Comparison of ENCODE assay signal across 8 cellular contexts in genomic region chr22:38176170-38176741, GRCh38. TPM values are rescaled to one million over a fixed set of nuclear protein-coding genes. Genes with fewer than 3 reads are reported as not detected.
DNase-seq lines count a peak whose midpoint lies in the region; ATAC-seq and TF ChIP-seq lines count a peak whose summit lies in the region.

No MANE protein-coding gene starts in this region.

- POLR2A ChIA-PET in HEK293T (lab: Yijun Ruan, JAX) = no interaction called here

- peak overlapping the region; percentile 45 to 78 (median 67) for H3K27ac ChIP-seq in spleen

- CTCF ChIA-PET in HEK293T (lab: Yijun Ruan, JAX) = no interaction called here

- ATAC-seq in Right ventricle myocardium superior (ENCODE audit: poor library complexity) = peak; percentile 70

- peak overlapping the region; percentile 93 for H3K27ac Mint-ChIP-seq in HFFc6

- no peaks in the 10 kb centered on the region for H3K27me3 ChIP-seq in spleen (replicated peaks in 1 of 7)

- peaks cover 3% of the 10 kb centered on the region for H3K27me3 Mint-ChIP-seq in HFFc6 (ENCODE audit: insufficient read depth)

- peaks cover 31 to 82% (median 59%) of the 10 kb centered on the region in 6 donors for H3K4me1 ChIP-seq in spleen

- 15 to 39% (median 28%) methylated on average over 5 to 14 of the region's 14 CpGs for WGBS in spleen, 5 donors

- H3K36me3 ChIP-seq in spleen = no peaks in the 10 kb centered on the region

- DNase-seq in AG10803 (ENCODE audit: low read depth) (peak; percentile 95), HFFc6 (peak; percentile 92), Right ventricle myocardium superior (peak; percentile 87), spleen (peak; percentile 87), NCI-H526 treated with DMSO at 0.1 percent for 48 hours (lab: John Stamatoyannopoulos, UW) (no peak), NCI-H2107 treated with DMSO at 0.1 percent for 48 hours (lab: John Stamatoyannopoulos, UW; ENCODE audit: unreplicated experiment) (no peak), HEK293T (ENCODE audit: extremely low spot score) (no peak)
- peak; percentile 18 for DNase-seq in activated T-helper 9 cell treated with anti-CD3 and anti-CD28 coated beads, Interleukin-2, amount 50 U/mL, for 16 hours (ENCODE audit: low read depth)

- peak overlapping the region; percentile 30; the same call in 1 of the 2 replicates for H3K4me3 Mint-ChIP-seq in HFFc6

- TF ChIP-seq CTCF in AG10803 (conservative IDR thresholded peaks at IDR 0.05; ENCODE audit: low read length) = no peak
- 0 out of 2 replicates have a peak, but pooled peaks have one; percentile 8 for TF ChIP-seq CTCF in HFFc6 (IDR thresholded peaks at IDR 0.05)
- TF ChIP-seq CTCF in spleen (IDR thresholded peaks at IDR 0.05 in 8 of 11, conservative IDR thresholded peaks at IDR 0.05 in 3 of 11) = no peak

- TF ChIP-seq POLR2A in spleen (IDR thresholded peaks at IDR 0.05) = no peak

- H3K36me3 Mint-ChIP-seq in HFFc6 (ENCODE audit: low read depth) = no peaks in the 10 kb centered on the region

- H3K4me1 Mint-ChIP-seq in HFFc6 (ENCODE audit: low read depth) = peaks cover 76% of the 10 kb centered on the region

- no peak overlapping the region for H3K4me3 ChIP-seq in AG10803 (ENCODE audit: low read length)
- no peak overlapping the region for H3K4me3 ChIP-seq in spleen

- intact Hi-C loops in Right ventricle myocardium superior (cut with DNase I) (no loop called here), spleen (cut with DNase I; ENCODE audit: low total_unique reads) (no loop called here)

- H3K9me3 ChIP-seq in spleen = no peaks in the 10 kb centered on the region

- H3K9me3 Mint-ChIP-seq in HFFc6 = no peaks in the 10 kb centered on the region

TF ChIP-seq in HEK293T, 16 proteins besides CTCF, POLR2A, EP300 and RAD21:
- TF ChIP-seq ELF4 (IDR thresholded peaks at IDR 0.05) = no peak
- TF ChIP-seq HDGF (IDR thresholded peaks at IDR 0.05; ENCODE audit: borderline replicate concordance) = no peak
- no peak for TF ChIP-seq FOXA1 (IDR thresholded peaks at IDR 0.05)
- TF ChIP-seq TARDBP (IDR thresholded peaks at IDR 0.05) = no peak
- TF ChIP-seq ZNF384 (IDR thresholded peaks at IDR 0.05) = no peak
- no peak for TF ChIP-seq SUZ12 (IDR thresholded peaks at IDR 0.05)
- TF ChIP-seq SP1 (IDR thresholded peaks at IDR 0.05) = no peak
- no peak for TF ChIP-seq NFRKB (IDR thresholded peaks at IDR 0.05)
- TF ChIP-seq L3MBTL2 (conservative IDR thresholded peaks at IDR 0.05) = no peak
- TF ChIP-seq ARNT (IDR thresholded peaks at IDR 0.05) = no peak
- TF ChIP-seq CTBP1 (IDR thresholded peaks at IDR 0.05; ENCODE audit: borderline replicate concordance) = no peak
- TF ChIP-seq PKNOX1 (IDR thresholded peaks at IDR 0.05) = no peak
- no peak for TF ChIP-seq BHLHE40 (IDR thresholded peaks at IDR 0.05; ENCODE audit: borderline replicate concordance)
- no peak for TF ChIP-seq LEF1 (IDR thresholded peaks at IDR 0.05; ENCODE audit: borderline replicate concordance)
- no peak for TF ChIP-seq FOXM1 (IDR thresholded peaks at IDR 0.05; ENCODE audit: borderline replicate concordance)
- TF ChIP-seq FOXK2 (IDR thresholded peaks at IDR 0.05) = no peak

RNA-seq across cellular contexts. Expression of gene PLA2G6, which starts 5.4 kb away (rescaled TPM):
- 1 to 10 TPM; 4.1 to 6.6 (median 5.3) TPM for total RNA-seq in HFFc6 (2021; fragmentation: NEBNext Ultra II Directional; extraction: Animal tissue kit (Norgen Biotek cat#: 25700))
- 12.0 TPM for total RNA-seq in Right ventricle myocardium superior
- 10 to 100 TPM; 33.8 to 60.9 (median 56.4) TPM for total RNA-seq in spleen
- 10 to 100 TPM; 18.1 to 39.6 (median 27.0) TPM for polyA plus RNA-seq in spleen

RNA-seq across cellular contexts. Expression of gene MAFF, which starts 25.5 kb away (rescaled TPM):
- 10 to 100 TPM; 17.2 to 24.1 (median 22.8) TPM for total RNA-seq in HFFc6 (2021; fragmentation: NEBNext Ultra II Directional; extraction: Animal tissue kit (Norgen Biotek cat#: 25700))
- total RNA-seq in Right ventricle myocardium superior (4.2 TPM), spleen (10 to 100 TPM in 3 of 7 donors, 1 to 10 TPM in 4; 6.7 to 32.4 (median 9.0) TPM)
- 10 to 100 TPM in 1 of 3 donors, 1 to 10 TPM in 2; 2.1 to 11.5 (median 3.7) TPM for polyA plus RNA-seq in spleen

Comparison
In these comparisons a context has a peak if more than half of its experiments do, and no peak if none do; other contexts are left out.
1. DNase-seq: peak in AG10803 (single experiment), HFFc6 (single experiment), activated T-helper 9 cell treated with anti-CD3 and anti-CD28 coated beads, Interleukin-2, amount 50 U/mL, for 16 hours (single experiment), Right ventricle myocardium superior (single experiment) and spleen (single experiment); none in NCI-H526 treated with DMSO at 0.1 percent for 48 hours (single experiment), NCI-H2107 treated with DMSO at 0.1 percent for 48 hours (single experiment) and HEK293T (single experiment).